ENCODE assay signal across 33 cellular contexts in genomic region chr11:70868341-70868885, GRCh38.
"Had no signal": no experiment of that assay in that cellular context is flagged by ENCODE, and none has a peak within 500 bp of the region (broad histone marks: within the 10 kb centered on the region; RNA-seq: fewer than 3 reads in every experiment).

No MANE protein-coding gene starts in this region.

- H3K4me3 Mint-ChIP-seq: activated CD4-positive, alpha-beta memory T cell treated with anti-CD3 and anti-CD28 coated beads for 36 hours; activated CD4-positive, alpha-beta T cell treated with anti-CD3 and anti-CD28 coated beads for 36 hours; activated CD4-positive, alpha-beta T cell treated with anti-CD3 and anti-CD28 coated beads, Interleukin-2, amount 10 ng/mL, durations not matched to agents 24 days and 14 days; activated CD8-positive, alpha-beta memory T cell treated with anti-CD3 and anti-CD28 coated beads, Interleukin-2, amount 10 ng/mL, durations not matched to agents 7 days and 5 days; activated CD8-positive, alpha-beta T cell treated with anti-CD3 and anti-CD28 coated beads, Interleukin-2, amount 10 ng/mL, durations not matched to agents 7 days and 5 days; activated naive CD4-positive, alpha-beta T cell treated with anti-CD3 and anti-CD28 coated beads, Interleukin-2, amount 10 ng/mL, durations not matched to agents 7 days and 5 days; activated naive CD8-positive, alpha-beta T cell treated with anti-CD3 and anti-CD28 coated beads, Interleukin-2, amount 10 ng/mL, durations not matched to agents 7 days and 5 days; activated T-cell treated with anti-CD3 and anti-CD28 coated beads, Interleukin-2, amount 50 U/mL, for 24 hours; activated T-cell treated with anti-CD3 and anti-CD28 coated beads, Interleukin-2, amount 50 U/mL, for 72 hours; brain; T-helper 17 cell; T-helper 2 cell treated with Interferon-gamma antibody and Interleukin-4, amounts not matched to agents 5 μg/mL and 100 μg/mL, for 36 hours had no signal

- H3K36me3 ChIP-seq: ascending aorta, breast epithelium, cardiac muscle cell, colonic mucosa had no signal

- ATAC-seq: activated CD4-positive, alpha-beta T cell treated with anti-CD3 and anti-CD28 coated beads for 36 hours; activated CD8-positive, alpha-beta memory T cell treated with anti-CD3 and anti-CD28 coated beads, Interleukin-2, amount 10 ng/mL, durations not matched to agents 7 days and 5 days; activated CD8-positive, alpha-beta T cell treated with anti-CD3 and anti-CD28 coated beads, Interleukin-2, amount 10 ng/mL, durations not matched to agents 7 days and 5 days; activated naive CD4-positive, alpha-beta T cell treated with anti-CD3 and anti-CD28 coated beads, Interleukin-2, amount 50 U/mL, for 72 hours; activated T-cell treated with anti-CD3 and anti-CD28 coated beads, Interleukin-2, amount 50 U/mL, for 72 hours; esophagus mucosa; T-helper 17 cell had no signal

- H3K4me1 ChIP-seq: ascending aorta, breast epithelium, colonic mucosa had no signal

- H3K27ac ChIP-seq: ascending aorta, breast epithelium, cardiac muscle cell, colonic mucosa had no signal

- H3K9me3 Mint-ChIP-seq: activated CD4-positive, alpha-beta memory T cell treated with anti-CD3 and anti-CD28 coated beads for 36 hours; activated CD4-positive, alpha-beta T cell treated with anti-CD3 and anti-CD28 coated beads, Interleukin-2, amount 10 ng/mL, durations not matched to agents 24 days and 14 days; activated naive CD4-positive, alpha-beta T cell treated with anti-CD3 and anti-CD28 coated beads, Interleukin-2, amount 10 ng/mL, durations not matched to agents 7 days and 5 days; activated naive CD4-positive, alpha-beta T cell treated with anti-CD3 and anti-CD28 coated beads, Interleukin-2, amount 50 U/mL, for 72 hours; activated naive CD8-positive, alpha-beta T cell treated with anti-CD3 and anti-CD28 coated beads, Interleukin-2, amount 10 ng/mL, durations not matched to agents 7 days and 5 days; activated T-cell treated with anti-CD3 and anti-CD28 coated beads, Interleukin-2, amount 50 U/mL, for 24 hours; T-helper 2 cell treated with Interferon-gamma antibody and Interleukin-4, amounts not matched to agents 5 μg/mL and 100 μg/mL, for 36 hours had no signal

- H3K27me3 ChIP-seq: ascending aorta, breast epithelium, cardiac muscle cell, colonic mucosa had no signal

- H3K4me3 ChIP-seq: ascending aorta, breast epithelium, cardiac muscle cell, colonic mucosa had no signal

- H3K9me3 ChIP-seq: ascending aorta, breast epithelium, colonic mucosa had no signal

- H3K4me1 Mint-ChIP-seq: activated CD4-positive, alpha-beta T cell treated with anti-CD3 and anti-CD28 coated beads for 36 hours; activated CD4-positive, alpha-beta T cell treated with anti-CD3 and anti-CD28 coated beads, Interleukin-2, amount 10 ng/mL, durations not matched to agents 24 days and 14 days; activated CD8-positive, alpha-beta memory T cell treated with anti-CD3 and anti-CD28 coated beads, Interleukin-2, amount 10 ng/mL, durations not matched to agents 7 days and 5 days; activated naive CD4-positive, alpha-beta T cell treated with anti-CD3 and anti-CD28 coated beads, Interleukin-2, amount 10 ng/mL, durations not matched to agents 7 days and 5 days; activated naive CD8-positive, alpha-beta T cell treated with anti-CD3 and anti-CD28 coated beads, Interleukin-2, amount 10 ng/mL, durations not matched to agents 7 days and 5 days had no signal

- DNase-seq: activated CD4-positive, alpha-beta memory T cell treated with anti-CD3 and anti-CD28 coated beads for 36 hours; activated CD4-positive, alpha-beta T cell treated with anti-CD3 and anti-CD28 coated beads for 36 hours; activated CD4-positive, alpha-beta T cell treated with anti-CD3 and anti-CD28 coated beads, Interleukin-2, amount 10 ng/mL, durations not matched to agents 24 days and 14 days; activated CD4-positive, CD25-positive, alpha-beta regulatory T cell; activated CD4-positive, CD25-positive, alpha-beta regulatory T cell treated with anti-CD3 and anti-CD28 coated beads, Interleukin-2, amount 50 U/mL, for 72 hours; activated CD8-positive, alpha-beta memory T cell treated with anti-CD3 and anti-CD28 coated beads, Interleukin-2, amount 10 ng/mL, durations not matched to agents 7 days and 5 days; activated CD8-positive, alpha-beta memory T cell treated with anti-CD3 and anti-CD28 coated beads, Interleukin-2, amount 50 U/mL, for 4 hours; activated CD8-positive, alpha-beta T cell treated with anti-CD3 and anti-CD28 coated beads, Interleukin-2, amount 10 ng/mL, durations not matched to agents 7 days and 5 days; activated gamma-delta T cell; activated naive CD4-positive, alpha-beta T cell; activated naive CD4-positive, alpha-beta T cell treated with anti-CD3 and anti-CD28 coated beads, Interleukin-2, amount 10 ng/mL, durations not matched to agents 7 days and 5 days; activated naive CD8-positive, alpha-beta T cell treated with anti-CD3 and anti-CD28 coated beads, Interleukin-2, amount 10 ng/mL, durations not matched to agents 7 days and 5 days; activated T-cell treated with anti-CD3 and anti-CD28 coated beads for 4 hours; activated T-cell treated with anti-CD3 and anti-CD28 coated beads, Interleukin-2, amount 50 U/mL, for 24 hours; activated T-cell treated with anti-CD3 and anti-CD28 coated beads, Interleukin-2, amount 50 U/mL, for 72 hours; central memory CD4-positive, alpha-beta T cell; cerebellar nuclear complex; colonic mucosa; effector CD8-positive, alpha-beta T cell; foreskin fibroblast; head of caudate nucleus; T-helper 1 cell; T-helper 17 cell; T1000 had no signal

- H3K27ac Mint-ChIP-seq: activated CD4-positive, alpha-beta memory T cell treated with anti-CD3 and anti-CD28 coated beads for 36 hours; activated CD4-positive, alpha-beta T cell treated with anti-CD3 and anti-CD28 coated beads for 36 hours; activated CD4-positive, alpha-beta T cell treated with anti-CD3 and anti-CD28 coated beads, Interleukin-2, amount 10 ng/mL, durations not matched to agents 24 days and 14 days; activated CD8-positive, alpha-beta memory T cell treated with anti-CD3 and anti-CD28 coated beads, Interleukin-2, amount 10 ng/mL, durations not matched to agents 7 days and 5 days; activated CD8-positive, alpha-beta T cell treated with anti-CD3 and anti-CD28 coated beads, Interleukin-2, amount 10 ng/mL, durations not matched to agents 7 days and 5 days; activated naive CD4-positive, alpha-beta T cell treated with anti-CD3 and anti-CD28 coated beads, Interleukin-2, amount 10 ng/mL, durations not matched to agents 7 days and 5 days; activated naive CD4-positive, alpha-beta T cell treated with anti-CD3 and anti-CD28 coated beads, Interleukin-2, amount 50 U/mL, for 72 hours; activated naive CD8-positive, alpha-beta T cell treated with anti-CD3 and anti-CD28 coated beads, Interleukin-2, amount 10 ng/mL, durations not matched to agents 7 days and 5 days; activated T-cell treated with anti-CD3 and anti-CD28 coated beads, Interleukin-2, amount 50 U/mL, for 24 hours; activated T-cell treated with anti-CD3 and anti-CD28 coated beads, Interleukin-2, amount 50 U/mL, for 72 hours; T-helper 17 cell; T-helper 2 cell treated with Interferon-gamma antibody and Interleukin-4, amounts not matched to agents 5 μg/mL and 100 μg/mL, for 36 hours had no signal

- FAIRE-seq: endometrium, frontal cortex had no signal

- H3K27me3 Mint-ChIP-seq: activated CD4-positive, alpha-beta T cell treated with anti-CD3 and anti-CD28 coated beads, Interleukin-2, amount 10 ng/mL, durations not matched to agents 24 days and 14 days; activated CD8-positive, alpha-beta memory T cell treated with anti-CD3 and anti-CD28 coated beads, Interleukin-2, amount 10 ng/mL, durations not matched to agents 7 days and 5 days; activated naive CD4-positive, alpha-beta T cell treated with anti-CD3 and anti-CD28 coated beads, Interleukin-2, amount 10 ng/mL, durations not matched to agents 7 days and 5 days; activated naive CD8-positive, alpha-beta T cell treated with anti-CD3 and anti-CD28 coated beads, Interleukin-2, amount 10 ng/mL, durations not matched to agents 7 days and 5 days had no signal
